In genomic region chr15:65400760-65401606, GRCh38 we compare ENCODE assay signal across 8 cellular contexts. TPM values are rescaled to one million over a fixed set of nuclear protein-coding genes. Genes with fewer than 3 reads are reported as not detected.
A peak's percentile ranks its signal among the peaks of the same experiment; 100 is the strongest.
DNase-seq lines count a peak whose midpoint lies in the region; ATAC-seq and TF ChIP-seq lines count a peak whose summit lies in the region.

No MANE protein-coding gene starts in this region.

- POLR2A ChIA-PET in CD8-positive, alpha-beta memory T cell (lab: Charles Lee): no interaction called here
- POLR2A ChIA-PET in activated CD8-positive, alpha-beta T cell treated with anti-CD3 and anti-CD28 coated beads for 36 hours (lab: Charles Lee): interaction anchor here (2.0 to 2.4 kb wide), 2 partner anchors 20 to 96 kb away, joined by 4 to 9 read pairs; partner anchors contain the start of gene RNU5B-1
- POLR2A ChIA-PET in naive thymus-derived CD4-positive, alpha-beta T cell (lab: Charles Lee): no interaction called here

- no peak for TF ChIP-seq EP300 in upper lobe of left lung (IDR thresholded peaks at IDR 0.05)

- H3K9me3 Mint-ChIP-seq in CD8-positive, alpha-beta memory T cell: no peaks in the 10 kb centered on the region
- H3K9me3 Mint-ChIP-seq in activated CD8-positive, alpha-beta T cell treated with anti-CD3 and anti-CD28 coated beads for 36 hours: no peaks in the 10 kb centered on the region
- no peaks in the 10 kb centered on the region for H3K9me3 Mint-ChIP-seq in naive thymus-derived CD4-positive, alpha-beta T cell

- H3K27me3 Mint-ChIP-seq in CD8-positive, alpha-beta memory T cell: peaks cover 34 to 68% of the 10 kb centered on the region in 2 donors
- H3K27me3 Mint-ChIP-seq in activated CD8-positive, alpha-beta T cell treated with anti-CD3 and anti-CD28 coated beads for 36 hours: peaks cover 39% of the 10 kb centered on the region
- H3K27me3 Mint-ChIP-seq in naive thymus-derived CD4-positive, alpha-beta T cell: peaks cover 41 to 67% (median 59%) of the 10 kb centered on the region in 5 donors

- peak; percentile 82 for ATAC-seq in activated CD8-positive, alpha-beta T cell treated with anti-CD3 and anti-CD28 coated beads for 36 hours
- ATAC-seq in esophagus mucosa: peak; percentile 70
- ATAC-seq in naive thymus-derived CD4-positive, alpha-beta T cell: peak; percentile 72
- ATAC-seq in upper lobe of left lung (ENCODE audit: low FRiP score in 2 of 2): peak; percentile 83 to 84
- no peak for ATAC-seq in HG03432 (IDR thresholded peaks at IDR 0.05; ENCODE audit: unreplicated experiment)

- no peak for TF ChIP-seq POLR2A in upper lobe of left lung (IDR thresholded peaks at IDR 0.05)

- H3K27ac Mint-ChIP-seq in CD8-positive, alpha-beta memory T cell: no peak overlapping the region
- no peak overlapping the region for H3K27ac Mint-ChIP-seq in activated CD8-positive, alpha-beta T cell treated with anti-CD3 and anti-CD28 coated beads for 36 hours
- H3K27ac Mint-ChIP-seq in naive thymus-derived CD4-positive, alpha-beta T cell: no peak overlapping the region

- peak; percentile 54 for TF ChIP-seq CTCF in activated CD8-positive, alpha-beta T cell treated with anti-CD3 and anti-CD28 coated beads for 36 hours (IDR thresholded peaks at IDR 0.05)
- peak; percentile 34 to 65 (median 50) for TF ChIP-seq CTCF in upper lobe of left lung (IDR thresholded peaks at IDR 0.05)

- no peak overlapping the region for H3K4me3 ChIP-seq in CD8-positive, alpha-beta memory T cell (ENCODE audit: low read length)
- H3K4me3 ChIP-seq in naive thymus-derived CD4-positive, alpha-beta T cell (ENCODE audit: low read length): no peak overlapping the region
- H3K4me3 ChIP-seq in upper lobe of left lung: no peak overlapping the region

- intact Hi-C loops in activated CD8-positive, alpha-beta T cell treated with anti-CD3 and anti-CD28 coated beads for 36 hours (cut with micrococcal nuclease): no loop called here
- intact Hi-C loops in naive thymus-derived CD4-positive, alpha-beta T cell (cut with micrococcal nuclease): loop anchor here (1.0 to 5.0 kb wide), 2 partner anchors 82 to 84 kb away; no protein-coding TSS in a partner anchor

- no peaks in the 10 kb centered on the region for H3K36me3 Mint-ChIP-seq in CD8-positive, alpha-beta memory T cell
- H3K36me3 Mint-ChIP-seq in activated CD8-positive, alpha-beta T cell treated with anti-CD3 and anti-CD28 coated beads for 36 hours (ENCODE audit: low read depth): no peaks in the 10 kb centered on the region
- H3K36me3 Mint-ChIP-seq in naive thymus-derived CD4-positive, alpha-beta T cell: no peaks in the 10 kb centered on the region

- no peak overlapping the region for H3K27ac ChIP-seq in CD8-positive, alpha-beta memory T cell (ENCODE audit: low read depth, low read length)
- H3K27ac ChIP-seq in naive thymus-derived CD4-positive, alpha-beta T cell (ENCODE audit: low read depth, low read length): no peak overlapping the region
- no peak overlapping the region for H3K27ac ChIP-seq in upper lobe of left lung

- DNase-seq in CD8-positive, alpha-beta memory T cell: peak; percentile 7 to 55 (median 19)
- DNase-seq in HT-29 (ENCODE audit: low spot score) (peak; percentile 77), NCI-H774 (lab: John Stamatoyannopoulos, UW) (peak; percentile 43), upper lobe of left lung (peak in 1 of 2 donors; percentile 50)
- peak; percentile 68 for DNase-seq in activated CD8-positive, alpha-beta T cell treated with anti-CD3 and anti-CD28 coated beads for 36 hours
- DNase-seq in naive thymus-derived CD4-positive, alpha-beta T cell: peak in 4 of 9 donors; percentile 18 to 59 (median 30)

- CTCF ChIA-PET in CD8-positive, alpha-beta memory T cell (lab: Charles Lee): interaction anchor here (1.0 to 2.0 kb wide), 3 partner anchors 16 to 82 kb away, joined by 3 to 7 read pairs (median 6); no protein-coding TSS in a partner anchor
- CTCF ChIA-PET in activated CD8-positive, alpha-beta T cell treated with anti-CD3 and anti-CD28 coated beads for 36 hours (lab: Charles Lee): interaction anchor here (0.7 to 2.5 kb wide), 17 partner anchors 10 to 189 kb away, joined by 3 to 20 read pairs (median 4); partner anchors contain the start of gene IGDCC3
- CTCF ChIA-PET in naive thymus-derived CD4-positive, alpha-beta T cell (lab: Charles Lee): interaction anchor here (0.6 to 1.0 kb wide), 2 partner anchors 82 to 92 kb away, joined by 3 read pairs; no protein-coding TSS in a partner anchor

- no peaks in the 10 kb centered on the region for H3K36me3 ChIP-seq in CD8-positive, alpha-beta memory T cell (ENCODE audit: insufficient read depth, low read length)
- H3K36me3 ChIP-seq in naive thymus-derived CD4-positive, alpha-beta T cell (ENCODE audit: control insufficient read depth in 2 of 3, insufficient read depth in 3 of 3, low read length in 3 of 3): no peaks in the 10 kb centered on the region
- H3K36me3 ChIP-seq in upper lobe of left lung: no peaks in the 10 kb centered on the region

- peaks cover 2 to 11% (median 5%) of the 10 kb centered on the region in 3 donors for H3K4me1 Mint-ChIP-seq in CD8-positive, alpha-beta memory T cell
- H3K4me1 Mint-ChIP-seq in activated CD8-positive, alpha-beta T cell treated with anti-CD3 and anti-CD28 coated beads for 36 hours (ENCODE audit: low read depth): peaks cover 5% of the 10 kb centered on the region
- peaks cover 4 to 11% (median 6%) of the 10 kb centered on the region in 7 donors for H3K4me1 Mint-ChIP-seq in naive thymus-derived CD4-positive, alpha-beta T cell

- H3K27me3 ChIP-seq in CD8-positive, alpha-beta memory T cell (ENCODE audit: insufficient read depth, low read length, poor library complexity, severe bottlenecking): peaks cover 15% of the 10 kb centered on the region
- H3K27me3 ChIP-seq in naive thymus-derived CD4-positive, alpha-beta T cell (ENCODE audit: control insufficient read depth in 2 of 2, insufficient read depth in 2 of 2, low read length in 2 of 2): no peaks in the 10 kb centered on the region
- peaks cover 0 to 14% (median 5%) of the 10 kb centered on the region in 4 donors for H3K27me3 ChIP-seq in upper lobe of left lung

- WGBS in upper lobe of left lung, 2 donors: 11 to 20% methylated on average over 5 to 11 of the region's 11 CpGs

- no peak overlapping the region for H3K4me3 Mint-ChIP-seq in CD8-positive, alpha-beta memory T cell
- no peak overlapping the region for H3K4me3 Mint-ChIP-seq in activated CD8-positive, alpha-beta T cell treated with anti-CD3 and anti-CD28 coated beads for 36 hours
- no peak overlapping the region for H3K4me3 Mint-ChIP-seq in naive thymus-derived CD4-positive, alpha-beta T cell

- H3K4me1 ChIP-seq in CD8-positive, alpha-beta memory T cell (ENCODE audit: insufficient read depth, low read length): no peaks in the 10 kb centered on the region
- no peaks in the 10 kb centered on the region for H3K4me1 ChIP-seq in naive thymus-derived CD4-positive, alpha-beta T cell (ENCODE audit: control insufficient read depth in 2 of 2, insufficient read depth in 2 of 2, low read length in 2 of 2)
- peaks cover 10 to 27% (median 13%) of the 10 kb centered on the region in 4 donors for H3K4me1 ChIP-seq in upper lobe of left lung

- H3K9me3 ChIP-seq in CD8-positive, alpha-beta memory T cell (ENCODE audit: low read length): no peaks in the 10 kb centered on the region
- no peaks in the 10 kb centered on the region for H3K9me3 ChIP-seq in naive thymus-derived CD4-positive, alpha-beta T cell (ENCODE audit: control insufficient read depth in 2 of 3, low read length in 3 of 3)
- H3K9me3 ChIP-seq in upper lobe of left lung: no peaks in the 10 kb centered on the region

RNA-seq across cellular contexts. Expression of gene IGDCC4, which starts 21.8 kb away (rescaled TPM):
- total RNA-seq in CD8-positive, alpha-beta memory T cell: under 1 TPM; 0.35 to 0.51 TPM
- not detected for polyA plus RNA-seq in CD8-positive, alpha-beta memory T cell
- not detected in 2 replicates for total RNA-seq in HT-29 (2014; rRNA removed; shearing (Covaris generic))
- under 1 TPM; 0.20 to 0.31 TPM for total RNA-seq in activated CD8-positive, alpha-beta T cell treated with anti-CD3 and anti-CD28 coated beads for 36 hours
- 0.60 TPM for total RNA-seq in esophagus mucosa
- total RNA-seq in naive thymus-derived CD4-positive, alpha-beta T cell: under 1 TPM in 4 of 5 experiments, not detected in 1; 0.08 to 0.34 (median 0.14) TPM
- under 1 TPM in 1 of 2 donors, not detected in 1; 0.12 TPM for polyA plus RNA-seq in naive thymus-derived CD4-positive, alpha-beta T cell
- total RNA-seq in upper lobe of left lung: 1 to 10 TPM in 2 of 6 donors, under 1 TPM in 3, not detected in 1; 0.15 to 1.6 (median 0.49) TPM

RNA-seq across cellular contexts. Expression of gene IGDCC3, which starts 23.2 kb away (rescaled TPM):
- not detected for total RNA-seq in CD8-positive, alpha-beta memory T cell
- not detected for polyA plus RNA-seq in CD8-positive, alpha-beta memory T cell
- total RNA-seq in HT-29 (2014; rRNA removed; shearing (Covaris generic)): not detected in 2 replicates
- total RNA-seq in activated CD8-positive, alpha-beta T cell treated with anti-CD3 and anti-CD28 coated beads for 36 hours: not detected
- total RNA-seq in esophagus mucosa (0.08 TPM), upper lobe of left lung (under 1 TPM in 2 of 6 donors, not detected in 4; 0.10 to 0.29 TPM)
- not detected for total RNA-seq in naive thymus-derived CD4-positive, alpha-beta T cell
- not detected for polyA plus RNA-seq in naive thymus-derived CD4-positive, alpha-beta T cell
